In the genomic region with DNA sequence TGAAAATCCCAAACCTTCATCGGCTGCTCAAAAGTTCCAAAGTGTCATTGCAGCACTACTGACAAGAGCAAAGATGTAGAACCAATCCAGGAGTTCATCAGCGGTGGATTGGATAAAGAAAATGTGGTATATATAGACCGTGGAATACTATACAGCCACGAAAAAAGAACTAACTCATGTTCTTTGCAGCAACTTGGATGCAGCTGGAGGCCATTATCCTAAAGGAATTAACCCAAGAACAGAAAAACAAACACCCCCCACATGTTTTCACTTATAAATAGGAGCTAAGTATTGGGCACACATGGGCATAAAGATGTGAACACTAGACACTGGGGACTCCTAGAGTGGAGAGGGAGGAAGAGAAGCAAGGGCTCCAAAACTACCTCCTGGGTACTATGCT, we compare ENCODE assay signal across 1 cellular context.
TF ChIP-seq lines count a peak whose summit lies in the region.

No MANE protein-coding gene starts in this region.

TF ChIP-seq in GM23338, 12 proteins besides CTCF, POLR2A, EP300 and RAD21 (continued from another document):
- TF ChIP-seq, protein P1, sequence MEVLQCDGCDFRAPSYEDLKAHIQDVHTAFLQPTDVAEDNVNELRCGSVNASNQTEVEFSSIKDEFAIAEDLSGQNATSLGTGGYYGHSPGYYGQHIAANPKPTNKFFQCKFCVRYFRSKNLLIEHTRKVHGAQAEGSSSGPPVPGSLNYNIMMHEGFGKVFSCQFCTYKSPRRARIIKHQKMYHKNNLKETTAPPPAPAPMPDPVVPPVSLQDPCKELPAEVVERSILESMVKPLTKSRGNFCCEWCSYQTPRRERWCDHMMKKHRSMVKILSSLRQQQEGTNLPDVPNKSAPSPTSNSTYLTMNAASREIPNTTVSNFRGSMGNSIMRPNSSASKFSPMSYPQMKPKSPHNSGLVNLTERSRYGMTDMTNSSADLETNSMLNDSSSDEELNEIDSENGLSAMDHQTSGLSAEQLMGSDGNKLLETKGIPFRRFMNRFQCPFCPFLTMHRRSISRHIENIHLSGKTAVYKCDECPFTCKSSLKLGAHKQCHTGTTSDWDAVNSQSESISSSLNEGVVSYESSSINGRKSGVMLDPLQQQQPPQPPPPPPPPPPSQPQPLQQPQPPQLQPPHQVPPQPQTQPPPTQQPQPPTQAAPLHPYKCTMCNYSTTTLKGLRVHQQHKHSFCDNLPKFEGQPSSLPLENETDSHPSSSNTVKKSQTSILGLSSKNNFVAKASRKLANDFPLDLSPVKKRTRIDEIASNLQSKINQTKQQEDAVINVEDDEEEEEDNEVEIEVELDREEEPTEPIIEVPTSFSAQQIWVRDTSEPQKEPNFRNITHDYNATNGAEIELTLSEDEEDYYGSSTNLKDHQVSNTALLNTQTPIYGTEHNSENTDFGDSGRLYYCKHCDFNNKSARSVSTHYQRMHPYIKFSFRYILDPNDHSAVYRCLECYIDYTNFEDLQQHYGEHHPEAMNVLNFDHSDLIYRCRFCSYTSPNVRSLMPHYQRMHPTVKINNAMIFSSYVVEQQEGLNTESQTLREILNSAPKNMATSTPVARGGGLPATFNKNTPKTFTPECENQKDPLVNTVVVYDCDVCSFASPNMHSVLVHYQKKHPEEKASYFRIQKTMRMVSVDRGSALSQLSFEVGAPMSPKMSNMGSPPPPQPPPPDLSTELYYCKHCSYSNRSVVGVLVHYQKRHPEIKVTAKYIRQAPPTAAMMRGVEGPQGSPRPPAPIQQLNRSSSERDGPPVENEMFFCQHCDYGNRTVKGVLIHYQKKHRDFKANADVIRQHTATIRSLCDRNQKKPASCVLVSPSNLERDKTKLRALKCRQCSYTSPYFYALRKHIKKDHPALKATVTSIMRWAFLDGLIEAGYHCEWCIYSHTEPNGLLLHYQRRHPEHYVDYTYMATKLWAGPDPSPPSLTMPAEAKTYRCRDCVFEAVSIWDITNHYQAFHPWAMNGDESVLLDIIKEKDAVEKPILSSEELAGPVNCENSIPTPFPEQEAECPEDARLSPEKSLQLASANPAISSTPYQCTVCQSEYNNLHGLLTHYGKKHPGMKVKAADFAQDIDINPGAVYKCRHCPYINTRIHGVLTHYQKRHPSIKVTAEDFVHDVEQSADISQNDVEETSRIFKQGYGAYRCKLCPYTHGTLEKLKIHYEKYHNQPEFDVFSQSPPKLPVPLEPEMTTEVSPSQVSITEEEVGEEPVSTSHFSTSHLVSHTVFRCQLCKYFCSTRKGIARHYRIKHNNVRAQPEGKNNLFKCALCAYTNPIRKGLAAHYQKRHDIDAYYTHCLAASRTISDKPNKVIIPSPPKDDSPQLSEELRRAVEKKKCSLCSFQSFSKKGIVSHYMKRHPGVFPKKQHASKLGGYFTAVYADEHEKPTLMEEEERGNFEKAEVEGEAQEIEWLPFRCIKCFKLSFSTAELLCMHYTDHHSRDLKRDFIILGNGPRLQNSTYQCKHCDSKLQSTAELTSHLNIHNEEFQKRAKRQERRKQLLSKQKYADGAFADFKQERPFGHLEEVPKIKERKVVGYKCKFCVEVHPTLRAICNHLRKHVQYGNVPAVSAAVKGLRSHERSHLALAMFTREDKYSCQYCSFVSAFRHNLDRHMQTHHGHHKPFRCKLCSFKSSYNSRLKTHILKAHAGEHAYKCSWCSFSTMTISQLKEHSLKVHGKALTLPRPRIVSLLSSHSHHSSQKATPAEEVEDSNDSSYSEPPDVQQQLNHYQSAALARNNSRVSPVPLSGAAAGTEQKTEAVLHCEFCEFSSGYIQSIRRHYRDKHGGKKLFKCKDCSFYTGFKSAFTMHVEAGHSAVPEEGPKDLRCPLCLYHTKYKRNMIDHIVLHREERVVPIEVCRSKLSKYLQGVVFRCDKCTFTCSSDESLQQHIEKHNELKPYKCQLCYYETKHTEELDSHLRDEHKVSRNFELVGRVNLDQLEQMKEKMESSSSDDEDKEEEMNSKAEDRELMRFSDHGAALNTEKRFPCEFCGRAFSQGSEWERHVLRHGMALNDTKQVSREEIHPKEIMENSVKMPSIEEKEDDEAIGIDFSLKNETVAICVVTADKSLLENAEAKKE (CRISPR knock-in tag; IDR thresholded peaks at IDR 0.05) = no peak
- TF ChIP-seq CREB1 (CRISPR knock-in tag; IDR thresholded peaks at IDR 0.05; ENCODE audit: low read depth) (no peak), ETS1 (IDR thresholded peaks at IDR 0.05) (no peak), ZNF331 (CRISPR knock-in tag; IDR thresholded peaks at IDR 0.05; ENCODE audit: low read depth) (no peak), EZH2 (IDR thresholded peaks at IDR 0.05; ENCODE audit: low read depth, unreplicated experiment) (no peak), NANOG (IDR thresholded peaks at IDR 0.05; ENCODE audit: borderline replicate concordance) (no peak), ZNF114 (CRISPR knock-in tag; IDR thresholded peaks at IDR 0.05) (no peak), JUNB (IDR thresholded peaks at IDR 0.05; ENCODE audit: unreplicated experiment) (no peak)
